In genomic region chr18:32779010-32779409, GRCh38 we compare ENCODE assay signal across 8 cellular contexts. TPM values are rescaled to one million over a fixed set of nuclear protein-coding genes. Genes with fewer than 3 reads are reported as not detected.
"Had no signal": no experiment of that assay in that cellular context is flagged by ENCODE, and none has a peak within 500 bp of the region (broad histone marks: within the 10 kb centered on the region; RNA-seq: fewer than 3 reads in every experiment).

No MANE protein-coding gene starts in this region.

- H3K27ac Mint-ChIP-seq: H9 had no signal

- H3K9ac ChIP-seq: GM23248 had no signal

- H3K4me3 Mint-ChIP-seq: H9 had no signal

- DNase-seq: GM23248, H9, HCEC 1CT, IMR-90, KG1 had no signal

- ATAC-seq: K562 had no signal

- H3K27ac ChIP-seq: GM23248, HL-60 had no signal

- H2AFZ ChIP-seq: GM23248 had no signal

- H3K9me3 Mint-ChIP-seq: H9 had no signal

- H3K4me3 ChIP-seq: GM23248, K562 had no signal

RNA-seq across cellular contexts. Expression of gene KLHL14, which starts 6.2 kb away (rescaled TPM):
- total RNA-seq: GM23248, HT1080, IMR-90, K562 had no signal
- polyA plus RNA-seq: GM23248, IMR-90, K562 had no signal
